Comparison of ENCODE assay signal across 14 cellular contexts in the genomic region with DNA sequence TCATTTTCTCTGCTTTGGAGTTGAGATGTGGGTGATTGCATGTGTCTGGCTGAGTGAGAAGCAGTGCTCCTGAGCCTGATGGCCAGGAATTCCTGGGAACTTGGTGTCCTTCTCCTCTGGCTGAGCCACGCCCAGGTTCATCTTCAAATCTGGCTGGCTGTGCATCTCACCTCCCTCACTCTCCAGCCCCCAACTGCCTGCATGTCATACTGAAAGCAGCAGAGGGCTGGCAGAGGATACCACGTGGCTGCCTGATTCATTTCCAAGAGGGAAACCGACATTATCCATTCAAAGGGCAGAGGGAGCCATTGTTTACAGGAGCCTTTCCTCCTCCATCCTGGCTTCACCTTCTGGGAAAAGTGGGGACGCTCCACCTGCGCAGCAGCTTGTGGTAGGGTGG. TPM values are rescaled to one million over a fixed set of nuclear protein-coding genes. Genes with fewer than 3 reads are reported as not detected.
DNase-seq lines count a peak whose midpoint lies in the region; ATAC-seq and TF ChIP-seq lines count a peak whose summit lies in the region.
"Had no signal": no experiment of that assay in that cellular context is flagged by ENCODE, and none has a peak within 500 bp of the region (broad histone marks: within the 10 kb centered on the region; RNA-seq: fewer than 3 reads in every experiment).

No MANE protein-coding gene starts in this region.

- TF ChIP-seq CTCF in PC-3 (conservative IDR thresholded peaks at IDR 0.05; ENCODE audit: low read depth, low read length) (0 out of 2 replicates have a peak, but pooled peaks have one; percentile 12), endodermal cell (conservative IDR thresholded peaks at IDR 0.05) (no peak), neural progenitor cell (IDR thresholded peaks at IDR 0.05) (no peak)

- no peaks in the 10 kb centered on the region for H3K27me3 ChIP-seq in PC-3 (ENCODE audit: low read length)
- H3K27me3 ChIP-seq in endodermal cell (ENCODE audit: control insufficient read depth, insufficient read depth, low read length, poor library complexity, severe bottlenecking): no peaks in the 10 kb centered on the region
- no peaks in the 10 kb centered on the region for H3K27me3 ChIP-seq in neural progenitor cell
- H3K27me3 ChIP-seq: Peyer's patch had no signal

- peaks cover 1% of the 10 kb centered on the region for H3K27me3 Mint-ChIP-seq in endodermal cell (ENCODE audit: insufficient read depth)
- H3K27me3 Mint-ChIP-seq in neural progenitor cell (ENCODE audit: insufficient read depth, low read depth): peaks cover 3% of the 10 kb centered on the region
- H3K27me3 Mint-ChIP-seq in naive thymus-derived CD8-positive, alpha-beta T cell: peaks cover 0 to 4% (median 0%) of the 10 kb centered on the region in 5 donors

- H3K9me2 ChIP-seq in PC-3 (replicated peaks; ENCODE audit: low read length): no peaks in the 10 kb centered on the region

- ATAC-seq in PC-3: peak; percentile 37
- no peak for ATAC-seq in naive thymus-derived CD8-positive, alpha-beta T cell
- ATAC-seq in HG03135 (IDR thresholded peaks at IDR 0.05; ENCODE audit: unreplicated experiment): no peak
- ATAC-seq: activated naive CD8-positive, alpha-beta T cell treated with anti-CD3 and anti-CD28 coated beads, Interleukin-2, amount 50 U/mL, for 24 hours had no signal

- intact Hi-C loops in PC-3 (cut with micrococcal nuclease): no loop called here

- CTCF ChIA-PET in PC-3 (lab: Charles Lee): no interaction called here

- H3K27ac Mint-ChIP-seq in endodermal cell: no peak overlapping the region
- no peak overlapping the region for H3K27ac Mint-ChIP-seq in neural progenitor cell
- no peak overlapping the region for H3K27ac Mint-ChIP-seq in naive thymus-derived CD8-positive, alpha-beta T cell
- H3K27ac Mint-ChIP-seq: activated naive CD8-positive, alpha-beta T cell treated with anti-CD3 and anti-CD28 coated beads, Interleukin-2, amount 50 U/mL, for 24 hours; CD8-positive, alpha-beta memory T cell; natural killer cell had no signal

- H3K9ac ChIP-seq in PC-3 (ENCODE audit: low read length) (no peak overlapping the region), endodermal cell (ENCODE audit: extremely low read depth, low read length, poor library complexity, severe bottlenecking) (no peak overlapping the region), neural progenitor cell (no peak overlapping the region)

- H3K36me3 ChIP-seq in PC-3 (ENCODE audit: low read depth, low read length): no peaks in the 10 kb centered on the region
- H3K36me3 ChIP-seq in endodermal cell (ENCODE audit: control insufficient read depth, insufficient read depth, low read length): no peaks in the 10 kb centered on the region
- H3K36me3 ChIP-seq in neural progenitor cell: no peaks in the 10 kb centered on the region
- H3K36me3 ChIP-seq: Peyer's patch had no signal

- H3K4me3 Mint-ChIP-seq in endodermal cell (no peak overlapping the region), neural progenitor cell (no peak overlapping the region)
- no peak overlapping the region for H3K4me3 Mint-ChIP-seq in naive thymus-derived CD8-positive, alpha-beta T cell
- H3K4me3 Mint-ChIP-seq: activated naive CD8-positive, alpha-beta T cell treated with anti-CD3 and anti-CD28 coated beads, Interleukin-2, amount 50 U/mL, for 24 hours; CD8-positive, alpha-beta memory T cell; natural killer cell had no signal

- H3K9me3 ChIP-seq in PC-3 (ENCODE audit: low read length) (no peaks in the 10 kb centered on the region), endodermal cell (ENCODE audit: control insufficient read depth, low read length) (peaks cover 14% of the 10 kb centered on the region), neural progenitor cell (ENCODE audit: low read depth) (no peaks in the 10 kb centered on the region)

- H3K27ac ChIP-seq in PC-3 (ENCODE audit: low read length) (peak overlapping the region; percentile 53), endodermal cell (ENCODE audit: low read depth, low read length) (no peak overlapping the region), neural progenitor cell (no peak overlapping the region)
- H3K27ac ChIP-seq: Peyer's patch had no signal

- peaks cover 22% of the 10 kb centered on the region for H3K4me1 ChIP-seq in PC-3 (ENCODE audit: insufficient read depth, low read length)
- no peaks in the 10 kb centered on the region for H3K4me1 ChIP-seq in endodermal cell (ENCODE audit: control insufficient read depth, insufficient read depth, low read length)
- no peaks in the 10 kb centered on the region for H3K4me1 ChIP-seq in neural progenitor cell

- no peak overlapping the region for H3K4me3 ChIP-seq in PC-3 (ENCODE audit: low read length)
- no peak overlapping the region for H3K4me3 ChIP-seq in endodermal cell (ENCODE audit: low read length)
- H3K4me3 ChIP-seq in neural progenitor cell: no peak overlapping the region
- H3K4me3 ChIP-seq: Peyer's patch had no signal

- H3K9me3 Mint-ChIP-seq in endodermal cell (peaks cover 17% of the 10 kb centered on the region), neural progenitor cell (peaks cover 16% of the 10 kb centered on the region)
- H3K9me3 Mint-ChIP-seq in naive thymus-derived CD8-positive, alpha-beta T cell: peaks cover 2 to 13% (median 9%) of the 10 kb centered on the region in 9 donors
- H3K9me3 Mint-ChIP-seq: natural killer cell had no signal

- no peaks in the 10 kb centered on the region for H3K4me1 Mint-ChIP-seq in endodermal cell
- no peaks in the 10 kb centered on the region for H3K4me1 Mint-ChIP-seq in neural progenitor cell
- peaks cover 0 to 8% (median 3%) of the 10 kb centered on the region in 4 donors for H3K4me1 Mint-ChIP-seq in naive thymus-derived CD8-positive, alpha-beta T cell
- H3K4me1 Mint-ChIP-seq: activated naive CD8-positive, alpha-beta T cell treated with anti-CD3 and anti-CD28 coated beads, Interleukin-2, amount 50 U/mL, for 24 hours; CD8-positive, alpha-beta memory T cell; natural killer cell had no signal

- H3F3A ChIP-seq in PC-3 (ENCODE audit: low read length, unreplicated experiment) (no peaks in the 10 kb centered on the region), neural progenitor cell (ENCODE audit: low read depth) (no peaks in the 10 kb centered on the region)

- peak; percentile 82 for DNase-seq in EH (ENCODE audit: low read depth)
- peak; percentile 52 for DNase-seq in PC-3
- peak; percentile 43 for DNase-seq in endodermal cell
- no peak for DNase-seq in neural progenitor cell (ENCODE audit: low spot score)
- no peak for DNase-seq in GDM1 (lab: John Stamatoyannopoulos, UW)
- no peak for DNase-seq in naive thymus-derived CD8-positive, alpha-beta T cell
- no peak for DNase-seq in NCI-H510A treated with DMSO at 0.1 percent for 48 hours (lab: John Stamatoyannopoulos, UW)
- DNase-seq: activated naive CD8-positive, alpha-beta T cell treated with anti-CD3 and anti-CD28 coated beads, Interleukin-2, amount 50 U/mL, for 24 hours; CD8-positive, alpha-beta memory T cell; Karpas-422; natural killer cell; Peyer's patch; stimulated activated CD4-positive, alpha-beta T cell treated with anti-CD3 and anti-CD28 coated beads, Interleukin-12 subunit alpha, Interleukin-12 subunit beta, amount 100 ng/mL, for 4 hours had no signal

- POLR2A ChIA-PET in PC-3 (lab: Charles Lee; ENCODE audit: unreplicated experiment): no interaction called here
- POLR2A ChIA-PET in naive thymus-derived CD8-positive, alpha-beta T cell (lab: Charles Lee): no interaction called here

- peak overlapping the region; percentile 35 for H3K4me2 ChIP-seq in PC-3 (ENCODE audit: low read length)
- no peak overlapping the region for H3K4me2 ChIP-seq in neural progenitor cell

- H2AFZ ChIP-seq in PC-3 (ENCODE audit: low read length) (peak overlapping the region; percentile 63), neural progenitor cell (replicated peaks) (peak overlapping the region; percentile 72)

- WGBS in endodermal cell (ENCODE audit: insufficient coverage in 1 of 2, insufficient read length in 1 of 2), 2 experiments: 67% methylated on average over 4 of the region's 5 CpGs; no CpG with 5 or more reads in 1 of the 2 experiments

- no TSS peak for BruUV-seq in PC-3 (replicated peaks; lab: Mats Ljungman, UMichigan)

- H4K20me1 ChIP-seq in PC-3 (ENCODE audit: low read length) (no peaks in the 10 kb centered on the region), neural progenitor cell (ENCODE audit: low read depth) (no peaks in the 10 kb centered on the region)

- H3K79me2 ChIP-seq in PC-3 (ENCODE audit: low read length) (no peaks in the 10 kb centered on the region), neural progenitor cell (ENCODE audit: low read depth) (no peaks in the 10 kb centered on the region)

- H3K36me3 Mint-ChIP-seq in endodermal cell (ENCODE audit: low read depth) (no peaks in the 10 kb centered on the region), neural progenitor cell (no peaks in the 10 kb centered on the region)
- peaks cover 4 to 14% (median 6%) of the 10 kb centered on the region in 3 donors for H3K36me3 Mint-ChIP-seq in naive thymus-derived CD8-positive, alpha-beta T cell
- H3K36me3 Mint-ChIP-seq: natural killer cell had no signal

RNA-seq across cellular contexts. Expression of gene ABHD5, which starts 57.4 kb away (rescaled TPM):
- total RNA-seq in PC-3 (2014; rRNA removed) (27.1 and 29.5 TPM in 2 replicates), endodermal cell (10 to 100 TPM; 20.5 to 24.1 TPM), neural progenitor cell (ENCODE audit: low replicate concordance) (8.7 and 9.1 TPM in 2 replicates)
- 14.1 TPM for polyA plus RNA-seq in endodermal cell (2013, experiment 1 of 2)
- polyA plus RNA-seq in endodermal cell (2013, experiment 2 of 2): 12.9 TPM
- 1 to 10 TPM; 6.4 to 6.9 TPM for total RNA-seq in naive thymus-derived CD8-positive, alpha-beta T cell
- 1 to 10 TPM; 1.7 to 4.0 (median 3.6) TPM for polyA plus RNA-seq in naive thymus-derived CD8-positive, alpha-beta T cell

Comparison
In these comparisons a context has a peak if more than half of its experiments do, and no peak if none do; other contexts are left out.
1. DNase-seq: peak in EH (single experiment), PC-3 (single experiment) and endodermal cell (single experiment); none in neural progenitor cell (single experiment), GDM1 (single experiment), naive thymus-derived CD8-positive, alpha-beta T cell (0 of 10) and NCI-H510A treated with DMSO at 0.1 percent for 48 hours (single experiment).